Comparison of ENCODE assay signal across 25 cellular contexts in genomic region chr6:20252311-20252710, GRCh38. TPM values are rescaled to one million over a fixed set of nuclear protein-coding genes. Genes with fewer than 3 reads are reported as not detected.
DNase-seq lines count a peak whose midpoint lies in the region; ATAC-seq and TF ChIP-seq lines count a peak whose summit lies in the region.
"Had no signal": no experiment of that assay in that cellular context is flagged by ENCODE, and none has a peak within 500 bp of the region (broad histone marks: within the 10 kb centered on the region; RNA-seq: fewer than 3 reads in every experiment).

No MANE protein-coding gene starts in this region.

- 66 to 91% methylated on average over 5 to 6 of the region's 6 CpGs for WGBS in esophagus squamous epithelium, 2 donors

- no peaks in the 10 kb centered on the region for H3K27me3 ChIP-seq in esophagus squamous epithelium
- H3K27me3 ChIP-seq: body of pancreas, suprapubic skin had no signal

- H3K4me3 ChIP-seq in esophagus squamous epithelium = no peak overlapping the region
- H3K4me3 ChIP-seq: body of pancreas, GM23248, suprapubic skin had no signal

- no peak for TF ChIP-seq POLR2A in esophagus squamous epithelium (IDR thresholded peaks at IDR 0.05)

- H3K4me3 Mint-ChIP-seq in naive thymus-derived CD8-positive, alpha-beta T cell = no peak overlapping the region
- no peak overlapping the region for H3K4me3 Mint-ChIP-seq in endothelial cell (ENCODE audit: unreplicated experiment)
- H3K4me3 Mint-ChIP-seq: activated CD4-positive, alpha-beta T cell treated with anti-CD3 and anti-CD28 coated beads for 36 hours; activated CD8-positive, alpha-beta T cell treated with anti-CD3 and anti-CD28 coated beads for 36 hours; activated naive CD4-positive, alpha-beta T cell treated with anti-CD3 and anti-CD28 coated beads, Interleukin-2, amount 10 ng/mL, durations not matched to agents 7 days and 5 days; activated T-helper 1 cell treated with anti-CD3 and anti-CD28 coated beads, Interleukin-12 subunit alpha, Interleukin-12 subunit beta, Interleukin-2, Interleukin-4 antibody, amounts not matched to agents 30 ng/mL and 10 ng/mL and 1 ng/mL, durations not matched to agents 14 hours and 24 hours and 36 hours; immature natural killer cell; nephron progenitor cell; stimulated activated effector memory CD8-positive, alpha-beta T cell treated with anti-CD3 and anti-CD28 coated beads, Interleukin-12 subunit alpha, Interleukin-12 subunit beta, amount 100 ng/mL, for 72 hours had no signal

- H3K27ac Mint-ChIP-seq in naive thymus-derived CD8-positive, alpha-beta T cell = peak overlapping the region in 1 of 10 donors; percentile 26
- H3K27ac Mint-ChIP-seq in endothelial cell (ENCODE audit: unreplicated experiment) = no peak overlapping the region
- H3K27ac Mint-ChIP-seq: activated CD4-positive, alpha-beta T cell treated with anti-CD3 and anti-CD28 coated beads for 36 hours; activated CD8-positive, alpha-beta T cell treated with anti-CD3 and anti-CD28 coated beads for 36 hours; activated naive CD4-positive, alpha-beta T cell treated with anti-CD3 and anti-CD28 coated beads, Interleukin-2, amount 10 ng/mL, durations not matched to agents 7 days and 5 days; activated T-helper 1 cell treated with anti-CD3 and anti-CD28 coated beads, Interleukin-12 subunit alpha, Interleukin-12 subunit beta, Interleukin-2, Interleukin-4 antibody, amounts not matched to agents 30 ng/mL and 10 ng/mL and 1 ng/mL, durations not matched to agents 14 hours and 24 hours and 36 hours; immature natural killer cell; nephron progenitor cell; stimulated activated effector memory CD8-positive, alpha-beta T cell treated with anti-CD3 and anti-CD28 coated beads, Interleukin-12 subunit alpha, Interleukin-12 subunit beta, amount 100 ng/mL, for 72 hours had no signal

- intact Hi-C loops in esophagus squamous epithelium (cut with DNase I) = no loop called here

- H3K36me3 ChIP-seq in esophagus squamous epithelium = no peaks in the 10 kb centered on the region
- H3K36me3 ChIP-seq: suprapubic skin had no signal

- DNase-seq in DMS79 treated with DMSO at 0.1 percent for 48 hours (lab: John Stamatoyannopoulos, UW) (peak; percentile 32), DMS79 (lab: John Stamatoyannopoulos, UW) (no peak), ELR (ENCODE audit: low read depth) (peak; percentile 6), NCI-H2196 treated with DMSO at 0.1 percent for 48 hours (lab: John Stamatoyannopoulos, UW; ENCODE audit: unreplicated experiment) (peak; percentile 11), esophagus squamous epithelium (lab: John Stamatoyannopoulos, UW) (no peak), endothelial cell (ENCODE audit: low spot score) (no peak)
- no peak for DNase-seq in naive thymus-derived CD8-positive, alpha-beta T cell
- DNase-seq: activated CD4-positive, alpha-beta T cell treated with anti-CD3 and anti-CD28 coated beads for 36 hours; activated CD8-positive, alpha-beta memory T cell treated with anti-CD3 and anti-CD28 coated beads, Interleukin-2, amount 50 U/mL, for 48 hours; activated CD8-positive, alpha-beta T cell treated with anti-CD3 and anti-CD28 coated beads for 36 hours; activated naive CD4-positive, alpha-beta T cell treated with anti-CD3 and anti-CD28 coated beads, Interleukin-2, amount 10 ng/mL, durations not matched to agents 7 days and 5 days; body of pancreas; COR-L47; GM23248; immature natural killer cell; NCI-H1092; NCI-H2081; NCI-H774; nephron progenitor cell; SIG-M5 had no signal

- ATAC-seq in naive thymus-derived CD8-positive, alpha-beta T cell = no peak
- ATAC-seq in HG03457 (IDR thresholded peaks at IDR 0.05; ENCODE audit: unreplicated experiment) = no peak
- ATAC-seq: activated CD4-positive, alpha-beta T cell treated with anti-CD3 and anti-CD28 coated beads for 36 hours; activated CD8-positive, alpha-beta T cell treated with anti-CD3 and anti-CD28 coated beads for 36 hours; body of pancreas; stimulated activated effector memory CD8-positive, alpha-beta T cell treated with anti-CD3 and anti-CD28 coated beads, Interleukin-12 subunit alpha, Interleukin-12 subunit beta, amount 100 ng/mL, for 72 hours had no signal

- POLR2A ChIA-PET in naive thymus-derived CD8-positive, alpha-beta T cell (lab: Charles Lee) = no interaction called here

- peak overlapping the region; percentile 14 to 80 (median 63) for H3K27ac ChIP-seq in esophagus squamous epithelium
- H3K27ac ChIP-seq: body of pancreas, C4-2B, GM23248, suprapubic skin had no signal

- no peaks in the 10 kb centered on the region for H3K9me3 Mint-ChIP-seq in naive thymus-derived CD8-positive, alpha-beta T cell
- no peaks in the 10 kb centered on the region for H3K9me3 Mint-ChIP-seq in endothelial cell (ENCODE audit: unreplicated experiment)
- H3K9me3 Mint-ChIP-seq: activated CD8-positive, alpha-beta T cell treated with anti-CD3 and anti-CD28 coated beads for 36 hours; activated naive CD4-positive, alpha-beta T cell treated with anti-CD3 and anti-CD28 coated beads, Interleukin-2, amount 10 ng/mL, durations not matched to agents 7 days and 5 days; activated T-helper 1 cell treated with anti-CD3 and anti-CD28 coated beads, Interleukin-12 subunit alpha, Interleukin-12 subunit beta, Interleukin-2, Interleukin-4 antibody, amounts not matched to agents 30 ng/mL and 10 ng/mL and 1 ng/mL, durations not matched to agents 14 hours and 24 hours and 36 hours; immature natural killer cell; nephron progenitor cell; stimulated activated effector memory CD8-positive, alpha-beta T cell treated with anti-CD3 and anti-CD28 coated beads, Interleukin-12 subunit alpha, Interleukin-12 subunit beta, amount 100 ng/mL, for 72 hours had no signal

- H3K4me1 Mint-ChIP-seq in naive thymus-derived CD8-positive, alpha-beta T cell = no peaks in the 10 kb centered on the region
- no peaks in the 10 kb centered on the region for H3K4me1 Mint-ChIP-seq in endothelial cell (ENCODE audit: unreplicated experiment)
- H3K4me1 Mint-ChIP-seq: activated CD4-positive, alpha-beta T cell treated with anti-CD3 and anti-CD28 coated beads for 36 hours; activated naive CD4-positive, alpha-beta T cell treated with anti-CD3 and anti-CD28 coated beads, Interleukin-2, amount 10 ng/mL, durations not matched to agents 7 days and 5 days; immature natural killer cell; nephron progenitor cell; stimulated activated effector memory CD8-positive, alpha-beta T cell treated with anti-CD3 and anti-CD28 coated beads, Interleukin-12 subunit alpha, Interleukin-12 subunit beta, amount 100 ng/mL, for 72 hours had no signal

- H3K36me3 Mint-ChIP-seq in naive thymus-derived CD8-positive, alpha-beta T cell = no peaks in the 10 kb centered on the region
- no peaks in the 10 kb centered on the region for H3K36me3 Mint-ChIP-seq in endothelial cell (ENCODE audit: low read depth, unreplicated experiment)
- H3K36me3 Mint-ChIP-seq: activated naive CD4-positive, alpha-beta T cell treated with anti-CD3 and anti-CD28 coated beads, Interleukin-2, amount 10 ng/mL, durations not matched to agents 7 days and 5 days; immature natural killer cell; stimulated activated effector memory CD8-positive, alpha-beta T cell treated with anti-CD3 and anti-CD28 coated beads, Interleukin-12 subunit alpha, Interleukin-12 subunit beta, amount 100 ng/mL, for 72 hours had no signal

- peaks cover 0 to 3% (median 0%) of the 10 kb centered on the region in 5 donors for H3K27me3 Mint-ChIP-seq in naive thymus-derived CD8-positive, alpha-beta T cell
- no peaks in the 10 kb centered on the region for H3K27me3 Mint-ChIP-seq in endothelial cell (ENCODE audit: unreplicated experiment)
- H3K27me3 Mint-ChIP-seq: activated CD4-positive, alpha-beta T cell treated with anti-CD3 and anti-CD28 coated beads for 36 hours had no signal

- TF ChIP-seq CTCF in esophagus squamous epithelium (IDR thresholded peaks at IDR 0.05) = no peak
- TF ChIP-seq CTCF in endothelial cell (IDR thresholded peaks at IDR 0.05; ENCODE audit: unreplicated experiment) = no peak

- no peaks in the 10 kb centered on the region for H3K9me3 ChIP-seq in esophagus squamous epithelium
- H3K9me3 ChIP-seq: body of pancreas, suprapubic skin had no signal

- peaks cover 0 to 22% (median 0%) of the 10 kb centered on the region in 3 donors for H3K4me1 ChIP-seq in esophagus squamous epithelium
- H3K4me1 ChIP-seq: body of pancreas, suprapubic skin had no signal

RNA-seq across cellular contexts. Expression of gene MBOAT1, which starts 40.0 kb away (rescaled TPM):
- 10 to 100 TPM in 3 of 4 donors, 1 to 10 TPM in 1; 5.2 to 12.8 (median 12.0) TPM for total RNA-seq in esophagus squamous epithelium
- 1 to 10 TPM; 3.0 to 3.5 TPM for total RNA-seq in naive thymus-derived CD8-positive, alpha-beta T cell
- polyA plus RNA-seq in naive thymus-derived CD8-positive, alpha-beta T cell = under 1 TPM; 0.14 to 0.60 (median 0.27) TPM
- 10.7 TPM for total RNA-seq in endothelial cell (ENCODE audit: unreplicated experiment)

Comparison
In these comparisons a context has a peak if more than half of its experiments do, and no peak if none do; other contexts are left out.
1. DNase-seq: peak in DMS79 treated with DMSO at 0.1 percent for 48 hours (single experiment), ELR (single experiment) and NCI-H2196 treated with DMSO at 0.1 percent for 48 hours (single experiment); none in DMS79 (single experiment), esophagus squamous epithelium (single experiment), naive thymus-derived CD8-positive, alpha-beta T cell (0 of 10) and endothelial cell (single experiment).